In the genomic region with DNA sequence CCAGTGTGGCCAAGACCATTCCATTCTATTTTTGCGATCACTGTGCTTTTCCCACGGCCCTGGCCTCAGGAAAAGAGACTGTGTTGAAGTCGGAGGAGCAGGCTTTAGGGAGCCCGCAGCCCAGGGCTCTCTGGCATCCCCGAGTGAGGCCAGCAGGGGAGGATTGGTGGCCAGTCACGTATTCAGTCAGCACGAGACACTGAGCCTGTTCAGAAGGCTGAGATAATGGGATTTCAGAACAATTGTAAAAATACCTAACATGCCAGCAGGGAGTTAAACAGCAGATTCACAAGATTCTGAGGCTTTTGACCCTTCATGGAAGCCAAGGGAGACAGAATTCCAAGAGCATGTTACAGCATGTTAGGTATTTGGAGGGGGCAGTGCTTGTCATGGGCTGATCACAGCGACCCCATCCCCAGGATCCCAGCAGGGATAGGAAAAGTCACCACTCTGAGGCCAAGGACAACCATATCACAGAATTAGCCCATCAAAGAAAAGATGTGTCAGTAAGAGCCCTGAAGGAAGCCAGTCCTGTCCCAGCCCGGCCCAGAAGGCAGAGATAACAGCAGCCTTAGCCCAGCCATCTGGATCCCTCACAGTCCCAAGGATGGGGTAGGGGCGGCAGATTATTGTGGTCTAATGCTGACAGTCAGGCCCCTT, we compare ENCODE assay signal across 9 cellular contexts. TPM values are rescaled to one million over a fixed set of nuclear protein-coding genes. Genes with fewer than 3 reads are reported as not detected.
DNase-seq lines count a peak whose midpoint lies in the region; ATAC-seq and TF ChIP-seq lines count a peak whose summit lies in the region.
"Had no signal": no experiment of that assay in that cellular context is flagged by ENCODE, and none has a peak within 500 bp of the region (broad histone marks: within the 10 kb centered on the region; RNA-seq: fewer than 3 reads in every experiment).

No MANE protein-coding gene starts in this region.

- BruUV-seq in MCF 10A (replicated peaks; lab: Mats Ljungman, UMichigan): no TSS peak

- H3K4me1 ChIP-seq in HUES64 (ENCODE audit: insufficient read depth, low read length) (peaks cover 44% of the 10 kb centered on the region), lower lobe of right lung (peaks cover 67% of the 10 kb centered on the region)

- H3K27ac Mint-ChIP-seq in MCF 10A (ENCODE audit: low read depth, unreplicated experiment): peak overlapping the region; percentile 84
- H3K27ac Mint-ChIP-seq: activated B cell treated with CpG ODN at 0.5 μM for 24 hours had no signal

- H3K9ac ChIP-seq in HUES64 (ENCODE audit: low read depth, low read length): no peak overlapping the region; the same call in 1 of the 2 replicates

- H3K9me3 ChIP-seq in HUES64 (ENCODE audit: insufficient read depth, low read depth, low read length) (no peaks in the 10 kb centered on the region), lower lobe of right lung (no peaks in the 10 kb centered on the region)

- no peaks in the 10 kb centered on the region for H3K36me3 Mint-ChIP-seq in MCF 10A (ENCODE audit: insufficient read depth, unreplicated experiment)

- H3K36me3 ChIP-seq in HUES64 (ENCODE audit: insufficient read depth, low read length) (no peaks in the 10 kb centered on the region), lower lobe of right lung (no peaks in the 10 kb centered on the region)

- no peaks in the 10 kb centered on the region for H3K27me3 Mint-ChIP-seq in MCF 10A (ENCODE audit: insufficient read depth, unreplicated experiment)

- CTCF ChIA-PET in MCF 10A (lab: Yijun Ruan, JAX): interaction anchor here (0.7 to 1.2 kb wide), 2 partner anchors 19 to 29 kb away, joined by 3 read pairs; no protein-coding TSS in a partner anchor

- H3K9me3 Mint-ChIP-seq in MCF 10A (ENCODE audit: unreplicated experiment): no peaks in the 10 kb centered on the region
- H3K9me3 Mint-ChIP-seq: activated B cell treated with CpG ODN at 0.5 μM for 24 hours had no signal

- no peak for DNase-seq in MCF 10A (ENCODE audit: unreplicated experiment)
- no peak for DNase-seq in lower lobe of right lung
- DNase-seq in ureter (ENCODE audit: low spot score): peak; percentile 55
- no peak for DNase-seq in medulla oblongata (ENCODE audit: extremely low spot score)
- DNase-seq in cerebellum (ENCODE audit: low spot score): no peak
- no peak for DNase-seq in NCI-H526 (lab: John Stamatoyannopoulos, UW)
- DNase-seq: activated B cell treated with CpG ODN at 0.5 μM for 24 hours had no signal

- TF ChIP-seq CTCF in MCF 10A (IDR thresholded peaks at IDR 0.05; ENCODE audit: unreplicated experiment) (no peak), lower lobe of right lung (IDR thresholded peaks at IDR 0.05) (no peak)

- no peaks in the 10 kb centered on the region for H3K27me3 ChIP-seq in HUES64 (ENCODE audit: insufficient read depth, low read length)
- no peaks in the 10 kb centered on the region for H3K27me3 ChIP-seq in lower lobe of right lung (ENCODE audit: low read depth)
- H3K27me3 ChIP-seq: dorsolateral prefrontal cortex had no signal

- peaks cover 83% of the 10 kb centered on the region for H3K4me1 Mint-ChIP-seq in MCF 10A (ENCODE audit: insufficient read depth, unreplicated experiment)
- H3K4me1 Mint-ChIP-seq: activated B cell treated with CpG ODN at 0.5 μM for 24 hours had no signal

- POLR2A ChIA-PET in MCF 10A (lab: Yijun Ruan, JAX): interaction anchor here (0.6 to 4.7 kb wide), 4 partner anchors 18 to 1637 kb away, joined by 3 to 62 read pairs (median 16); a partner anchor contains a TSS

- H3K27ac ChIP-seq in HUES64 (ENCODE audit: low read depth, low read length) (peak overlapping the region; percentile 69), lower lobe of right lung (peak overlapping the region; percentile 74)

- 46% methylated on average over 10 of the region's 10 CpGs for WGBS in HUES64

- no peak overlapping the region for H3K4me3 Mint-ChIP-seq in MCF 10A (ENCODE audit: unreplicated experiment)
- H3K4me3 Mint-ChIP-seq: activated B cell treated with CpG ODN at 0.5 μM for 24 hours had no signal

- H3K4me3 ChIP-seq in HUES64 (ENCODE audit: low read length) (no peak overlapping the region), lower lobe of right lung (no peak overlapping the region)
- H3K4me3 ChIP-seq: dorsolateral prefrontal cortex had no signal

- ATAC-seq in lower lobe of right lung: no peak

- intact Hi-C loops in MCF 10A (cut with micrococcal nuclease) (no loop called here), lower lobe of right lung (cut with DNase I) (no loop called here)

RNA-seq across cellular contexts. Expression of a gene that starts 40.6 kb away (rescaled TPM):
- 32.8 TPM for polyA plus RNA-seq in HUES64 (2013, experiment 1 of 2)
- polyA plus RNA-seq in HUES64 (2013, experiment 2 of 2): 42.5 TPM
- total RNA-seq in MCF 10A (2022) (92.6 and 137 TPM in 2 replicates), lower lobe of right lung (77.8 TPM), ureter (76.2 TPM), cerebellum (49.3 TPM)
- total RNA-seq: activated B cell treated with CpG ODN at 0.5 μM for 24 hours had no signal
